8 cellular contexts compared by ENCODE assay signal in the genomic region with DNA sequence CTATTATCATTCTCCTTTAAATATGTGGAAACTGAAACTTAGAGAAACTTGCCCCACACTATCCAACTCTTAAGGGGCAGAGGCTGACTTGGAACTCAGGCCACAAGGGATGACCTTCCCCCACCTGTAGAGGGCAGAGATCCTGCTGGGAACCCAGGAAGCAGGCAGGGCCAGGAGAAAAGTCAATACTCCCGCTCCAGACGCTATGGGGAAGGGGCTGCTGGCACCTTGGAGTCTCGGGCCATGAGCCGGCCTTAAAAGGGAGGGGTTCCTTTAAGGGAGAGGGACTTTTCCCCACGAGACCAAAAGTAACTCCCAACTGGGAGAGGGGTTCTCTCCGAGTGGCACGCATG. TPM values are rescaled to one million over a fixed set of nuclear protein-coding genes. Genes with fewer than 3 reads are reported as not detected.
A peak's percentile ranks its signal among the peaks of the same experiment; 100 is the strongest.
DNase-seq lines count a peak whose midpoint lies in the region; ATAC-seq, FAIRE-seq and TF ChIP-seq lines count a peak whose summit lies in the region.

No MANE protein-coding gene starts in this region.

- DNase-seq in D721Med (ENCODE audit: insufficient read length, low spot score): no peak
- DNase-seq in K562 (ENCODE audit: extremely low read depth in 1 of 4, low spot score in 3 of 4): peak; percentile 14 to 21 (median 20)
- peak; percentile 5 for DNase-seq in medulla oblongata (ENCODE audit: extremely low spot score)
- DNase-seq in upper lobe of right lung: no peak
- no peak for DNase-seq in DMS114 treated with DMSO at 0.1 percent for 48 hours (lab: John Stamatoyannopoulos, UW; ENCODE audit: unreplicated experiment)

- no TSS peak for BruUV-seq in K562 (replicated peaks; lab: Mats Ljungman, UMichigan)

- FAIRE-seq in D721Med (lab: Jason Lieb, UNC): no peak
- no peak for FAIRE-seq in K562 (lab: Jason Lieb, UNC)

- H4K20me1 ChIP-seq in K562 (replicated peaks; ENCODE audit: control insufficient read depth, insufficient read depth, low read length): no peaks in the 10 kb centered on the region

- intact Hi-C loops in K562 (cut with micrococcal nuclease) (no loop called here), upper lobe of right lung (cut with DNase I) (no loop called here)

- H3K36me3 ChIP-seq in K562 (ENCODE audit: control insufficient read depth, insufficient read depth, low read length) (no peaks in the 10 kb centered on the region), upper lobe of right lung (no peaks in the 10 kb centered on the region)

- H3K9me3 ChIP-seq in K562 (replicated peaks; ENCODE audit: control insufficient read depth, insufficient read depth, low read depth, low read length) (no peaks in the 10 kb centered on the region), upper lobe of right lung (no peaks in the 10 kb centered on the region)

- in situ Hi-C loops in K562 (cut with MboI): no loop called here

- H3K9me1 ChIP-seq in K562 (ENCODE audit: control insufficient read depth, insufficient read depth, low read length): no peaks in the 10 kb centered on the region

- TF ChIP-seq RAD21 in K562 (CRISPR knock-in tag; conservative IDR thresholded peaks at IDR 0.05 in 1 of 2, IDR thresholded peaks at IDR 0.05 in 1 of 2): no peak

- H3K27ac ChIP-seq in K562 (ENCODE audit: extremely low read depth, low read depth, low read length) (no peak overlapping the region), upper lobe of right lung (peak overlapping the region; percentile 30)

- peak overlapping the region; percentile 93 for H2AFZ ChIP-seq in K562 (ENCODE audit: low read depth, low read length)

- no peaks in the 10 kb centered on the region for H3K79me2 ChIP-seq in K562 (ENCODE audit: control insufficient read depth, insufficient read depth, low read length)

- peak overlapping the region; percentile 46 for H3K4me3 ChIP-seq in K562
- H3K4me3 ChIP-seq in upper lobe of right lung: peak overlapping the region; percentile 66

- POLR2A ChIA-PET in K562 (lab: Yijun Ruan, JAX): no interaction called here

- H3K4me2 ChIP-seq in K562 (ENCODE audit: insufficient read depth, low read length): peak overlapping the region; percentile 63

- TF ChIP-seq CTCF in D721Med (IDR thresholded peaks at IDR 0.05; ENCODE audit: insufficient read depth, missing control alignments): peak; percentile 39
- peak in 2 of 3 experiments; percentile 36 to 43; a peak in 2 of 6 replicates for TF ChIP-seq CTCF in K562 (IDR thresholded peaks at IDR 0.05 in 2 of 3, conservative IDR thresholded peaks at IDR 0.05 in 1 of 3; ENCODE audit: insufficient read depth in 2 of 3, low read depth in 1 of 3, low read length in 3 of 3)
- peak; percentile 18 for TF ChIP-seq CTCF in upper lobe of right lung (IDR thresholded peaks at IDR 0.05)

- H3K4me1 ChIP-seq in K562 (replicated peaks in 1 of 2; ENCODE audit: control insufficient read depth in 2 of 2, insufficient read depth in 2 of 2, low read length in 2 of 2): peaks cover 0 to 13% of the 10 kb centered on the region in 2 experiments; a peak in 2 of 5 replicates
- H3K4me1 ChIP-seq in upper lobe of right lung: peaks cover 14% of the 10 kb centered on the region

- CTCF ChIA-PET in K562 (lab: Yijun Ruan, JAX; ENCODE audit: low intra/inter-chr PET ratio): no interaction called here

- no peak for TF ChIP-seq POLR2A in K562 (conservative IDR thresholded peaks at IDR 0.05)

- H3K27me3 ChIP-seq in K562 (ENCODE audit: control insufficient read depth in 2 of 2, insufficient read depth in 2 of 2, low read length in 2 of 2) (no peaks in the 10 kb centered on the region), upper lobe of right lung (no peaks in the 10 kb centered on the region)

- 1% methylated on average over 7 of the region's 7 CpGs for WGBS in K562 (ENCODE audit: insufficient coverage, low coverage, missing lambda C conversion rate)

- peak overlapping the region; percentile 35 to 79; a peak in 3 of 4 replicates for H3K9ac ChIP-seq in K562 (ENCODE audit: insufficient read depth in 1 of 2, low read depth in 2 of 2, low read length in 2 of 2)

- ATAC-seq in HG03354 (IDR thresholded peaks at IDR 0.05; ENCODE audit: poor library complexity, severe bottlenecking, unreplicated experiment): peak; percentile 1
- ATAC-seq in K562: peak; percentile 78
- peak; percentile 68 for ATAC-seq in upper lobe of right lung
- ATAC-seq in GM21423 (IDR thresholded peaks at IDR 0.05; ENCODE audit: unreplicated experiment): no peak
- ATAC-seq in GM18511 (IDR thresholded peaks at IDR 0.05; ENCODE audit: unreplicated experiment): no peak

- TF ChIP-seq EP300 in K562 (IDR thresholded peaks at IDR 0.05; ENCODE audit: low read length): no peak

TF ChIP-seq in K562, 482 proteins besides CTCF, POLR2A, EP300 and RAD21:
- TF ChIP-seq ELF1 (tag; IDR thresholded peaks at IDR 0.05): peak; percentile 66; the same call in 1 of the 2 replicates
- TF ChIP-seq, protein P1, sequence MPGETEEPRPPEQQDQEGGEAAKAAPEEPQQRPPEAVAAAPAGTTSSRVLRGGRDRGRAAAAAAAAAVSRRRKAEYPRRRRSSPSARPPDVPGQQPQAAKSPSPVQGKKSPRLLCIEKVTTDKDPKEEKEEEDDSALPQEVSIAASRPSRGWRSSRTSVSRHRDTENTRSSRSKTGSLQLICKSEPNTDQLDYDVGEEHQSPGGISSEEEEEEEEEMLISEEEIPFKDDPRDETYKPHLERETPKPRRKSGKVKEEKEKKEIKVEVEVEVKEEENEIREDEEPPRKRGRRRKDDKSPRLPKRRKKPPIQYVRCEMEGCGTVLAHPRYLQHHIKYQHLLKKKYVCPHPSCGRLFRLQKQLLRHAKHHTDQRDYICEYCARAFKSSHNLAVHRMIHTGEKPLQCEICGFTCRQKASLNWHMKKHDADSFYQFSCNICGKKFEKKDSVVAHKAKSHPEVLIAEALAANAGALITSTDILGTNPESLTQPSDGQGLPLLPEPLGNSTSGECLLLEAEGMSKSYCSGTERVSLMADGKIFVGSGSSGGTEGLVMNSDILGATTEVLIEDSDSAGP (CRISPR knock-in tag; IDR thresholded peaks at IDR 0.05): peak; percentile 81
- no peak for TF ChIP-seq FOXP1 (CRISPR knock-in tag; IDR thresholded peaks at IDR 0.05)
- TF ChIP-seq, protein P2, sequence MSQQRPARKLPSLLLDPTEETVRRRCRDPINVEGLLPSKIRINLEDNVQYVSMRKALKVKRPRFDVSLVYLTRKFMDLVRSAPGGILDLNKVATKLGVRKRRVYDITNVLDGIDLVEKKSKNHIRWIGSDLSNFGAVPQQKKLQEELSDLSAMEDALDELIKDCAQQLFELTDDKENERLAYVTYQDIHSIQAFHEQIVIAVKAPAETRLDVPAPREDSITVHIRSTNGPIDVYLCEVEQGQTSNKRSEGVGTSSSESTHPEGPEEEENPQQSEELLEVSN (IDR thresholded peaks at IDR 0.05; ENCODE audit: borderline replicate concordance in 1 of 2, extremely low read depth in 1 of 2, insufficient read depth in 1 of 2, insufficient read length in 1 of 2, low read depth in 1 of 2, low read length in 1 of 2, poor library complexity in 1 of 2, severe bottlenecking in 1 of 2): peak in 1 of 2 experiments; percentile 14
- TF ChIP-seq, protein P3, sequence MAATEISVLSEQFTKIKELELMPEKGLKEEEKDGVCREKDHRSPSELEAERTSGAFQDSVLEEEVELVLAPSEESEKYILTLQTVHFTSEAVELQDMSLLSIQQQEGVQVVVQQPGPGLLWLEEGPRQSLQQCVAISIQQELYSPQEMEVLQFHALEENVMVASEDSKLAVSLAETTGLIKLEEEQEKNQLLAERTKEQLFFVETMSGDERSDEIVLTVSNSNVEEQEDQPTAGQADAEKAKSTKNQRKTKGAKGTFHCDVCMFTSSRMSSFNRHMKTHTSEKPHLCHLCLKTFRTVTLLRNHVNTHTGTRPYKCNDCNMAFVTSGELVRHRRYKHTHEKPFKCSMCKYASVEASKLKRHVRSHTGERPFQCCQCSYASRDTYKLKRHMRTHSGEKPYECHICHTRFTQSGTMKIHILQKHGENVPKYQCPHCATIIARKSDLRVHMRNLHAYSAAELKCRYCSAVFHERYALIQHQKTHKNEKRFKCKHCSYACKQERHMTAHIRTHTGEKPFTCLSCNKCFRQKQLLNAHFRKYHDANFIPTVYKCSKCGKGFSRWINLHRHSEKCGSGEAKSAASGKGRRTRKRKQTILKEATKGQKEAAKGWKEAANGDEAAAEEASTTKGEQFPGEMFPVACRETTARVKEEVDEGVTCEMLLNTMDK (IDR thresholded peaks at IDR 0.05; ENCODE audit: borderline replicate concordance, insufficient read depth, low read depth, low read length, poor library complexity, severe bottlenecking): peak; percentile 9

RNA-seq across cellular contexts. Expression of a gene that starts 0.6 kb away (rescaled TPM):
- 0.19 and 1.4 TPM in 2 replicates for total RNA-seq in K562 (2011; cell fraction: chromatin; rRNA removed; ENCODE audit: low replicate concordance)
- total RNA-seq in K562 (2011; cell fraction: nucleolus; rRNA removed): 0.17 and 0.79 TPM in 2 replicates
- total RNA-seq in K562 (2011; cell fraction: nucleoplasm; rRNA removed): 0.84 and 1.7 TPM in 2 replicates
- total RNA-seq in K562 (2014; rRNA removed): 0.20 and 0.27 TPM in 2 replicates
- total RNA-seq in K562 (2014; rRNA removed; fragmentation: Illumina TruSeq; extraction: Trizol): 0.54 and 0.58 TPM in 2 replicates
- 0.36 and 0.75 TPM in 2 replicates for total RNA-seq in K562 (2015; rRNA removed; fragmentation: Illumina TruSeq; extraction: Trizol)
- 0.34 and 0.51 TPM in 2 replicates for total RNA-seq in K562 (2021)
- 0.03 and 0.33 TPM in 2 replicates for polyA plus RNA-seq in K562 (2011; rRNA removed)
- 0.18 TPM in 1 of 2 replicates, not detected in the other for polyA plus RNA-seq in K562 (2011; cell fraction: cytosol; rRNA removed)
- polyA plus RNA-seq in K562 (2011; cell fraction: nucleus; rRNA removed): 0.31 and 0.63 TPM in 2 replicates
- 0.34 and 0.50 TPM in 2 replicates for polyA plus RNA-seq in K562 (2012)
- polyA plus RNA-seq in K562 (2014; fragmentation: Illumina TruSeq; extraction: Trizol): 0.22 and 0.28 TPM in 2 replicates
- under 1 TPM; 0.23 to 0.24 TPM for polyA plus RNA-seq in K562 (2014; fragmentation: Nextera tagmentation; extraction: Ambion mirVana)
- 0.16 and 0.42 TPM in 2 replicates for polyA plus RNA-seq in K562 (2014; rRNA removed)
- 0.12 and 0.84 TPM in 2 replicates for polyA minus RNA-seq in K562 (2011; rRNA and poly(A)+ RNA removed)
- polyA minus RNA-seq in K562 (2011; cell fraction: cytosol; rRNA and poly(A)+ RNA removed): 0.38 TPM in 1 of 2 replicates, not detected in the other
- 0.27 and 0.44 TPM in 2 replicates for polyA minus RNA-seq in K562 (2011; cell fraction: nucleus; rRNA and poly(A)+ RNA removed)
- total RNA-seq in upper lobe of right lung: 5.9 TPM

Comparison
In these comparisons a context has a peak if more than half of its experiments do, and no peak if none do; other contexts are left out.
1. DNase-seq: peak in K562 (4 of 4) and medulla oblongata (single experiment); none in D721Med (single experiment), upper lobe of right lung (single experiment) and DMS114 treated with DMSO at 0.1 percent for 48 hours (single experiment).
2. ATAC-seq: peak in HG03354 (single experiment), K562 (single experiment) and upper lobe of right lung (single experiment); none in GM21423 (single experiment) and GM18511 (single experiment).
3. Peak in every context shown above with its lines, with median percentiles within 50 percentile points of each other: CTCF ChIP-seq.